Comparison of ENCODE assay signal across 8 cellular contexts in genomic region chr19:10654610-10655456, GRCh38. TPM values are rescaled to one million over a fixed set of nuclear protein-coding genes. Genes with fewer than 3 reads are reported as not detected.
DNase-seq lines count a peak whose midpoint lies in the region; ATAC-seq and TF ChIP-seq lines count a peak whose summit lies in the region.

No MANE protein-coding gene starts in this region.

- peak overlapping the region; percentile 89 for H3K4me3 ChIP-seq in fibroblast of the aortic adventitia (ENCODE audit: low read depth, low read length)
- peak overlapping the region; percentile 77 for H3K4me3 ChIP-seq in neural cell (ENCODE audit: low read length)
- H3K4me3 ChIP-seq in thyroid gland (replicated peaks in 1 of 3) = peak overlapping the region; percentile 89 to 99 (median 92)

- no peak for TF ChIP-seq RAD21 in neural cell (conservative IDR thresholded peaks at IDR 0.05)

- peaks cover 6% of the 10 kb centered on the region for H3K27me3 Mint-ChIP-seq in activated T-helper 1 cell treated with anti-CD3 and anti-CD28 coated beads, Interleukin-12 subunit alpha, Interleukin-12 subunit beta, Interleukin-2, Interleukin-4 antibody, amounts not matched to agents 30 ng/mL and 10 ng/mL and 1 ng/mL, durations not matched to agents 14 hours and 24 hours and 36 hours (ENCODE audit: insufficient read depth)

- peak; percentile 15 for ATAC-seq in HG03103 (IDR thresholded peaks at IDR 0.05; ENCODE audit: low read depth, unreplicated experiment)

- peaks cover 5% of the 10 kb centered on the region for H4K20me1 ChIP-seq in neural cell (ENCODE audit: insufficient read depth)

- peak overlapping the region; percentile 92 for H3K4me3 Mint-ChIP-seq in activated T-helper 1 cell treated with anti-CD3 and anti-CD28 coated beads, Interleukin-12 subunit alpha, Interleukin-12 subunit beta, Interleukin-2, Interleukin-4 antibody, amounts not matched to agents 30 ng/mL and 10 ng/mL and 1 ng/mL, durations not matched to agents 14 hours and 24 hours and 36 hours

- H3K9ac ChIP-seq in neural cell (ENCODE audit: low read length) = peak overlapping the region; percentile 100

- peak overlapping the region; percentile 8 for H2AFZ ChIP-seq in neural cell (ENCODE audit: low read depth, low read length)

- TF ChIP-seq POLR2A in thyroid gland (IDR thresholded peaks at IDR 0.05) = no peak

- H3K4me1 Mint-ChIP-seq in activated T-helper 1 cell treated with anti-CD3 and anti-CD28 coated beads, Interleukin-12 subunit alpha, Interleukin-12 subunit beta, Interleukin-2, Interleukin-4 antibody, amounts not matched to agents 30 ng/mL and 10 ng/mL and 1 ng/mL, durations not matched to agents 14 hours and 24 hours and 36 hours (ENCODE audit: low read depth) = peaks cover 29% of the 10 kb centered on the region

- peak overlapping the region; percentile 97 for H3K4me2 ChIP-seq in neural cell (ENCODE audit: low read length)

- peaks cover 3% of the 10 kb centered on the region for H3F3A ChIP-seq in neural cell (ENCODE audit: insufficient read depth, low read length, poor library complexity, severe bottlenecking)

- WGBS in thyroid gland, 2 donors = 0 to 1% methylated on average over 15 to 27 of the region's 73 CpGs

- TF ChIP-seq CTCF in fibroblast of the aortic adventitia (IDR thresholded peaks at IDR 0.05; ENCODE audit: insufficient read depth, low read length) (no peak), neural cell (IDR thresholded peaks at IDR 0.05; ENCODE audit: poor library complexity, severe bottlenecking) (no peak), thyroid gland (IDR thresholded peaks at IDR 0.05) (no peak)

- no peak for TF ChIP-seq EP300 in neural cell (conservative IDR thresholded peaks at IDR 0.05; ENCODE audit: poor library complexity, severe bottlenecking)

- H3K9me3 ChIP-seq in neural cell (ENCODE audit: low read length) (no peaks in the 10 kb centered on the region), thyroid gland (no peaks in the 10 kb centered on the region)

- intact Hi-C loops in activated T-helper 1 cell treated with anti-CD3 and anti-CD28 coated beads, Interleukin-12 subunit alpha, Interleukin-12 subunit beta, Interleukin-2, Interleukin-4 antibody, amounts not matched to agents 30 ng/mL and 10 ng/mL and 1 ng/mL, durations not matched to agents 14 hours and 24 hours and 36 hours (cut with micrococcal nuclease) = loop anchor here (1.0 to 10.0 kb wide), 13 partner anchors 53 to 550 kb away; partner anchors contain the start of genes ANGPTL6, CARM1, DNMT1 and KRI1
- intact Hi-C loops in thyroid gland (cut with DNase I) = no loop called here

- peaks cover 27% of the 10 kb centered on the region for H3K36me3 Mint-ChIP-seq in activated T-helper 1 cell treated with anti-CD3 and anti-CD28 coated beads, Interleukin-12 subunit alpha, Interleukin-12 subunit beta, Interleukin-2, Interleukin-4 antibody, amounts not matched to agents 30 ng/mL and 10 ng/mL and 1 ng/mL, durations not matched to agents 14 hours and 24 hours and 36 hours (ENCODE audit: low read depth)

- H3K27me3 ChIP-seq in neural cell (ENCODE audit: insufficient read depth, low read depth, low read length) (no peaks in the 10 kb centered on the region), thyroid gland (no peaks in the 10 kb centered on the region)

- H3K9me3 Mint-ChIP-seq in activated T-helper 1 cell treated with anti-CD3 and anti-CD28 coated beads, Interleukin-12 subunit alpha, Interleukin-12 subunit beta, Interleukin-2, Interleukin-4 antibody, amounts not matched to agents 30 ng/mL and 10 ng/mL and 1 ng/mL, durations not matched to agents 14 hours and 24 hours and 36 hours = no peaks in the 10 kb centered on the region

- peaks cover 33 to 43% of the 10 kb centered on the region in 2 donors for H3K4me1 ChIP-seq in thyroid gland

- H3K9me2 ChIP-seq in neural cell (ENCODE audit: insufficient read depth, low read length) = no peaks in the 10 kb centered on the region

- DNase-seq in NCI-H2196 (lab: John Stamatoyannopoulos, UW; ENCODE audit: unreplicated experiment) = peak; percentile 70
- DNase-seq in NCI-H2196 treated with DMSO at 0.1 percent for 48 hours (lab: John Stamatoyannopoulos, UW; ENCODE audit: unreplicated experiment) = no peak
- DNase-seq in NCI-H82 treated with DMSO at 0.1 percent for 48 hours (lab: John Stamatoyannopoulos, UW; ENCODE audit: unreplicated experiment) = peak; percentile 29
- no peak for DNase-seq in activated T-helper 1 cell treated with anti-CD3 and anti-CD28 coated beads, Interleukin-12 subunit alpha, Interleukin-12 subunit beta, Interleukin-2, Interleukin-4 antibody, amounts not matched to agents 30 ng/mL and 10 ng/mL and 1 ng/mL, durations not matched to agents 14 hours and 24 hours and 36 hours (ENCODE audit: low spot score)
- peak; percentile 23 for DNase-seq in fibroblast of the aortic adventitia (ENCODE audit: low read depth)
- peak; percentile 34 to 48 for DNase-seq in thyroid gland

- peak overlapping the region; percentile 98 for H3K27ac ChIP-seq in neural cell (ENCODE audit: low read length)
- H3K27ac ChIP-seq in thyroid gland = peak overlapping the region; percentile 91 to 94 (median 94)

- peaks cover 56% of the 10 kb centered on the region for H3K79me2 ChIP-seq in neural cell (replicated peaks; ENCODE audit: insufficient read depth, low read length)

- H3K27ac Mint-ChIP-seq in activated T-helper 1 cell treated with anti-CD3 and anti-CD28 coated beads, Interleukin-12 subunit alpha, Interleukin-12 subunit beta, Interleukin-2, Interleukin-4 antibody, amounts not matched to agents 30 ng/mL and 10 ng/mL and 1 ng/mL, durations not matched to agents 14 hours and 24 hours and 36 hours = peak overlapping the region; percentile 96

- no peaks in the 10 kb centered on the region for H3K36me3 ChIP-seq in neural cell (ENCODE audit: insufficient read depth, low read length)
- H3K36me3 ChIP-seq in thyroid gland = no peaks in the 10 kb centered on the region

TF ChIP-seq in neural cell, 6 proteins besides CTCF, POLR2A, EP300 and RAD21:
- no peak for TF ChIP-seq POLR2AphosphoS5 (IDR thresholded peaks at IDR 0.05)
- TF ChIP-seq SMC3 (conservative IDR thresholded peaks at IDR 0.05; ENCODE audit: poor library complexity) = no peak
- peak; percentile 69 for TF ChIP-seq MXI1 (conservative IDR thresholded peaks at IDR 0.05; ENCODE audit: poor library complexity, severe bottlenecking)
- TF ChIP-seq REST (IDR thresholded peaks at IDR 0.05; ENCODE audit: borderline replicate concordance) = peak; percentile 73
- no peak for TF ChIP-seq EZH2 (IDR thresholded peaks at IDR 0.05; ENCODE audit: borderline replicate concordance, insufficient read depth, low read length, poor library complexity, severe bottlenecking)
- TF ChIP-seq TAF1 (IDR thresholded peaks at IDR 0.05; ENCODE audit: low read depth) = peak; percentile 10

RNA-seq across cellular contexts. Expression of gene ILF3, which starts 0.7 kb away (rescaled TPM):
- 536 and 558 TPM in 2 replicates for total RNA-seq in activated T-helper 1 cell treated with anti-CD3 and anti-CD28 coated beads, Interleukin-12 subunit alpha, Interleukin-12 subunit beta, Interleukin-2, Interleukin-4 antibody, amounts not matched to agents 30 ng/mL and 10 ng/mL and 1 ng/mL, durations not matched to agents 14 hours and 24 hours and 36 hours
- total RNA-seq in fibroblast of the aortic adventitia (ENCODE audit: low replicate concordance) (68.3 and 119 TPM in 2 replicates), thyroid gland (100 to 1,000 TPM; 122 to 232 (median 159) TPM)
- polyA plus RNA-seq in neural cell = 464 and 522 TPM in 2 replicates
- polyA minus RNA-seq in neural cell = 314 and 333 TPM in 2 replicates

RNA-seq across cellular contexts. Expression of gene SLC44A2, which starts 29.5 kb away (rescaled TPM):
- 92.9 and 94.4 TPM in 2 replicates for total RNA-seq in activated T-helper 1 cell treated with anti-CD3 and anti-CD28 coated beads, Interleukin-12 subunit alpha, Interleukin-12 subunit beta, Interleukin-2, Interleukin-4 antibody, amounts not matched to agents 30 ng/mL and 10 ng/mL and 1 ng/mL, durations not matched to agents 14 hours and 24 hours and 36 hours
- total RNA-seq in fibroblast of the aortic adventitia (ENCODE audit: low replicate concordance) (48.2 and 71.2 TPM in 2 replicates), thyroid gland (100 to 1,000 TPM in 2 of 4 donors, 10 to 100 TPM in 2; 86.0 to 141 (median 113) TPM)
- polyA plus RNA-seq in neural cell = 50.0 and 55.7 TPM in 2 replicates
- 28.1 and 29.5 TPM in 2 replicates for polyA minus RNA-seq in neural cell

RNA-seq across cellular contexts. Expression of gene QTRT1, which starts 46.4 kb away (rescaled TPM):
- total RNA-seq in activated T-helper 1 cell treated with anti-CD3 and anti-CD28 coated beads, Interleukin-12 subunit alpha, Interleukin-12 subunit beta, Interleukin-2, Interleukin-4 antibody, amounts not matched to agents 30 ng/mL and 10 ng/mL and 1 ng/mL, durations not matched to agents 14 hours and 24 hours and 36 hours = 93.7 and 101 TPM in 2 replicates
- total RNA-seq in fibroblast of the aortic adventitia (ENCODE audit: low replicate concordance) (17.7 and 21.1 TPM in 2 replicates), thyroid gland (10 to 100 TPM; 26.2 to 63.3 (median 37.4) TPM)
- 208 and 249 TPM in 2 replicates for polyA plus RNA-seq in neural cell
- 28.0 and 28.5 TPM in 2 replicates for polyA minus RNA-seq in neural cell

Comparison
In these comparisons a context has a peak if more than half of its experiments do, and no peak if none do; other contexts are left out.
1. DNase-seq: peak in NCI-H2196 (single experiment), NCI-H82 treated with DMSO at 0.1 percent for 48 hours (single experiment), fibroblast of the aortic adventitia (single experiment) and thyroid gland (2 of 2); none in NCI-H2196 treated with DMSO at 0.1 percent for 48 hours (single experiment) and activated T-helper 1 cell treated with anti-CD3 and anti-CD28 coated beads, Interleukin-12 subunit alpha, Interleukin-12 subunit beta, Interleukin-2, Interleukin-4 antibody, amounts not matched to agents 30 ng/mL and 10 ng/mL and 1 ng/mL, durations not matched to agents 14 hours and 24 hours and 36 hours (single experiment).
2. Peak in every context shown above with its lines, with median percentiles within 50 percentile points of each other: H3K4me3 ChIP-seq.